ENCODE assay signal across 8 cellular contexts in genomic region chr16:20904507-20905079, GRCh38.
DNase-seq lines count a peak whose midpoint lies in the region; ATAC-seq and TF ChIP-seq lines count a peak whose summit lies in the region.

No MANE protein-coding gene starts in this region.

- CTCF ChIA-PET in HEK293 (lab: Yijun Ruan, JAX) = interaction anchor here (0.6 kb wide), 1 partner anchor 246 kb away, joined by 5 read pairs; no protein-coding TSS in a partner anchor

- peaks cover 44% of the 10 kb centered on the region for H3K36me3 Mint-ChIP-seq in T-helper 2 cell treated with Interferon-gamma antibody and Interleukin-4, amounts not matched to agents 5 μg/mL and 100 μg/mL, for 36 hours (ENCODE audit: low read depth)

- peak overlapping the region; percentile 47 for H3K4me3 Mint-ChIP-seq in T-helper 2 cell treated with Interferon-gamma antibody and Interleukin-4, amounts not matched to agents 5 μg/mL and 100 μg/mL, for 36 hours

- ATAC-seq in GM19395 (IDR thresholded peaks at IDR 0.05; ENCODE audit: unreplicated experiment) (no peak), GM18870 (IDR thresholded peaks at IDR 0.05; ENCODE audit: unreplicated experiment) (no peak)

- no peaks in the 10 kb centered on the region for H3K9me3 ChIP-seq in HEK293 (ENCODE audit: control insufficient read depth, insufficient read depth, low read depth, low read length)

- peaks cover 10% of the 10 kb centered on the region; the same call in 1 of the 2 replicates for H3K4me1 ChIP-seq in HEK293 (ENCODE audit: control insufficient read depth, insufficient read depth, low read length)

- no peak for TF ChIP-seq CTCF in HEK293 (tag by site-specific recombination; IDR thresholded peaks at IDR 0.05)
- no peak for TF ChIP-seq CTCF in fibroblast of mammary gland (conservative IDR thresholded peaks at IDR 0.05; ENCODE audit: control insufficient read depth, insufficient read depth, low read depth, low read length)

- no peaks in the 10 kb centered on the region for H3K36me3 ChIP-seq in HEK293 (ENCODE audit: control insufficient read depth in 2 of 2, insufficient read depth in 1 of 2, low read length in 2 of 2)

- H3K27me3 Mint-ChIP-seq in T-helper 2 cell treated with Interferon-gamma antibody and Interleukin-4, amounts not matched to agents 5 μg/mL and 100 μg/mL, for 36 hours (ENCODE audit: low read depth) = no peaks in the 10 kb centered on the region

- no peaks in the 10 kb centered on the region for H3K9me3 Mint-ChIP-seq in T-helper 2 cell treated with Interferon-gamma antibody and Interleukin-4, amounts not matched to agents 5 μg/mL and 100 μg/mL, for 36 hours

- H3K4me1 Mint-ChIP-seq in T-helper 2 cell treated with Interferon-gamma antibody and Interleukin-4, amounts not matched to agents 5 μg/mL and 100 μg/mL, for 36 hours (ENCODE audit: low read depth) = peaks cover 62% of the 10 kb centered on the region

- DNase-seq in AML-193 (lab: John Stamatoyannopoulos, UW) (peak; percentile 83 to 89), fibroblast of mammary gland (ENCODE audit: low read depth) (peak; percentile 64), NCI-H1694 treated with DMSO at 0.1 percent for 48 hours (lab: John Stamatoyannopoulos, UW) (no peak)
- DNase-seq in T-helper 2 cell treated with Interferon-gamma antibody and Interleukin-4, amounts not matched to agents 5 μg/mL and 100 μg/mL, for 36 hours (ENCODE audit: low spot score) = peak; percentile 32
- peak; percentile 6 for DNase-seq in stimulated activated CD4-positive, alpha-beta T cell treated with anti-CD3 and anti-CD28 coated beads, Interleukin-2, amount 100 ng/mL, for 4 hours (ENCODE audit: low read depth)

- no peak overlapping the region for H3K4me3 ChIP-seq in HEK293 (ENCODE audit: low read depth, low read length)
- no peak overlapping the region for H3K4me3 ChIP-seq in fibroblast of mammary gland (ENCODE audit: control insufficient read depth, low read depth, low read length)

- POLR2A ChIA-PET in HEK293 (lab: Yijun Ruan, JAX) = no interaction called here

- H3K27ac Mint-ChIP-seq in T-helper 2 cell treated with Interferon-gamma antibody and Interleukin-4, amounts not matched to agents 5 μg/mL and 100 μg/mL, for 36 hours = peak overlapping the region; percentile 68

- H3K27ac ChIP-seq in HEK293 (ENCODE audit: extremely low read depth, low read depth, low read length) = no peak overlapping the region

TF ChIP-seq in HEK293, 187 proteins besides CTCF, POLR2A, EP300 and RAD21:
- peak; percentile 69 for TF ChIP-seq ZSCAN4 (tag by site-specific recombination; IDR thresholded peaks at IDR 0.05)
- 0 out of 2 replicates have a peak, but pooled peaks have one; percentile 58 for TF ChIP-seq ZXDB (tag by site-specific recombination; IDR thresholded peaks at IDR 0.05)
- no peak for TF ChIP-seq ZNF658 (tag by site-specific recombination; IDR thresholded peaks at IDR 0.05)
- TF ChIP-seq PRDM6 (tag by site-specific recombination; IDR thresholded peaks at IDR 0.05) = 0 out of 2 replicates have a peak, but pooled peaks have one; percentile 23
- 0 out of 2 replicates have a peak, but pooled peaks have one; percentile 57 for TF ChIP-seq ZNF473 (tag by site-specific recombination; IDR thresholded peaks at IDR 0.05)
- peak; percentile 46 for TF ChIP-seq ZBTB11 (tag by site-specific recombination; conservative IDR thresholded peaks at IDR 0.05; ENCODE audit: low read depth)
